ENCODE assay signal across 18 cellular contexts in genomic region chr14:69298131-69299071, GRCh38. TPM values are rescaled to one million over a fixed set of nuclear protein-coding genes. Genes with fewer than 3 reads are reported as not detected.
DNase-seq lines count a peak whose midpoint lies in the region; ATAC-seq and TF ChIP-seq lines count a peak whose summit lies in the region.
"Had no signal": no experiment of that assay in that cellular context is flagged by ENCODE, and none has a peak within 500 bp of the region (broad histone marks: within the 10 kb centered on the region; RNA-seq: fewer than 3 reads in every experiment).

No MANE protein-coding gene starts in this region.

- H3K27me3 Mint-ChIP-seq in brain = no peaks in the 10 kb centered on the region

- TF ChIP-seq CTCF in brain (conservative IDR thresholded peaks at IDR 0.05) (no peak), prostate gland (IDR thresholded peaks at IDR 0.05) (no peak)

- no peak for TF ChIP-seq POLR2A in prostate gland (IDR thresholded peaks at IDR 0.05)

- H3K27ac Mint-ChIP-seq in brain = peak overlapping the region; percentile 70 to 89 (median 80)

- no peak for ATAC-seq in left lobe of liver

- H3K36me3 Mint-ChIP-seq in brain = no peaks in the 10 kb centered on the region

- no peak overlapping the region for H3K27ac ChIP-seq in prostate gland
- H3K27ac ChIP-seq: SJSA1 had no signal

- no peaks in the 10 kb centered on the region for H3K9me3 Mint-ChIP-seq in brain

- H3K4me1 Mint-ChIP-seq in brain = peaks cover 41% of the 10 kb centered on the region

- no peaks in the 10 kb centered on the region for H3K27me3 ChIP-seq in prostate gland (replicated peaks; ENCODE audit: insufficient read depth)
- H3K27me3 ChIP-seq: BE2C had no signal

- H3K4me3 Mint-ChIP-seq in brain = peak overlapping the region in 1 of 5 experiments; percentile 24

- POLR2A ChIA-PET in HEK293T (lab: Yijun Ruan, JAX) = no interaction called here

- no peaks in the 10 kb centered on the region for H3K36me3 ChIP-seq in prostate gland
- H3K36me3 ChIP-seq: BE2C, SJSA1 had no signal

- no peaks in the 10 kb centered on the region for H3K9me3 ChIP-seq in prostate gland
- H3K9me3 ChIP-seq: BE2C, SJSA1 had no signal

- CTCF ChIA-PET in HEK293T (lab: Yijun Ruan, JAX) = interaction anchor here (1.0 to 1.9 kb wide), 2 partner anchors 10 to 49 kb away, joined by 3 to 9 read pairs; no protein-coding TSS in a partner anchor

- no peaks in the 10 kb centered on the region for H3K4me1 ChIP-seq in prostate gland (replicated peaks)
- H3K4me1 ChIP-seq: BE2C, SJSA1 had no signal

- WGBS in prostate gland = 69% methylated on average over 10 of the region's 10 CpGs

- H3K4me3 ChIP-seq in prostate gland = no peak overlapping the region
- H3K4me3 ChIP-seq: SJSA1 had no signal

- intact Hi-C loops in prostate gland (cut with DNase I) = no loop called here

- peak; percentile 1 for DNase-seq in AG20443 (ENCODE audit: low spot score)
- DNase-seq in HEK293T (ENCODE audit: extremely low spot score) = peak; percentile 4
- peak; percentile 32 for DNase-seq in left lobe of liver (ENCODE audit: low spot score)
- no peak for DNase-seq in stimulated activated CD4-positive, alpha-beta T cell treated with anti-CD3 and anti-CD28 coated beads, Interleukin-15, amount 100 ng/mL, for 24 hours
- no peak for DNase-seq in prostate gland (ENCODE audit: low spot score)
- no peak for DNase-seq in DMS153 (lab: John Stamatoyannopoulos, UW)
- DNase-seq in globus pallidus (ENCODE audit: low spot score) = no peak
- DNase-seq: activated CD4-positive, CD25-positive, alpha-beta regulatory T cell treated with anti-CD3 and anti-CD28 coated beads, Interleukin-2, amount 50 U/mL, for 72 hours; activated naive CD4-positive, alpha-beta T cell treated with anti-CD3 and anti-CD28 coated beads, Interleukin-2, amount 50 U/mL, for 16 hours; BE2C; dermis blood vessel endothelial cell; islet precursor cell; midbrain; NCI-H345; T-helper 9 cell had no signal

TF ChIP-seq in HEK293T, 16 proteins besides CTCF, POLR2A, EP300 and RAD21:
- TF ChIP-seq ELF4 (IDR thresholded peaks at IDR 0.05) = no peak
TF ChIP-seq in HEK293T: peak in this region for 0.

RNA-seq across cellular contexts. Expression of gene GALNT16, which starts 38.4 kb away (rescaled TPM):
- 16.2 TPM for polyA plus RNA-seq in brain (ENCODE audit: insufficient read depth, low read depth, low replicate concordance)
- 1.1 TPM for total RNA-seq in left lobe of liver
- total RNA-seq in prostate gland = 1 to 10 TPM; 2.0 to 6.9 TPM
- total RNA-seq: MCF 10A had no signal

Comparison
In these comparisons a context has a peak if more than half of its experiments do, and no peak if none do; other contexts are left out.
1. DNase-seq: peak in AG20443 (single experiment), HEK293T (single experiment) and left lobe of liver (single experiment); none in stimulated activated CD4-positive, alpha-beta T cell treated with anti-CD3 and anti-CD28 coated beads, Interleukin-15, amount 100 ng/mL, for 24 hours (single experiment), prostate gland (single experiment), DMS153 (single experiment) and globus pallidus (single experiment).